In the genomic region with DNA sequence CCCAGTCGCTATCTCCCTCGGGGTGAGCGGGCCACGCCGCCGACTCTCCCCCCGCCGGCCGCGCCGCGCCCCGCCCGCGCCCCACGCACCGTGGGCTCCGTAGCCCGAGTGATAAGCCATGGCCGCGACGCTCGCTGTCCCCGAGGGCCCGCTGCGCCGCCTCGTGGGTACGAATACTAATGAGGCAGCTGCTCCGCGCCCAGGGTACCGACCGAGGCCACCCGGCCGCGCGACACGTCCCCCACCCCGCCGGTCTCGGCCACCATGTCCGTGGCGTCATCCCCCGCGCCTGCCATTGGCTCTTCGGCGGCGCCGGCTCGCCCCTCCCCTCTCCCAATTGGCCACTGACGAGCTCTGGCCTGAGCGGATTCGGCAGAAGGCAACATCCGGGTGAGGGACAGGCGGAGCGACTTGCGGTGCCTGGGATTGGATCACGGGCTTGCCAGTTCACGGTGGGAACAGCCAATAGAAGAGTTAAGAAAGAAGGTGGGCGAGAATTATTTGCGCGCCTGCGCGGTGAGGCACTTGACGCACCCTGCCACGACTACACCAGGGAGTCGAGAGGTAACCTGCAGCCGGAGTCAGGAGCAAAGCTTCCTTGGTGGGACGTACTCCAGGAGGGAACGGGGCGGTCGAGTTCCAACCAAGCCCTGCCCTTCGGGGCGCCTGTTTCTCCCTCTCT, we compare ENCODE assay signal across 8 cellular contexts. TPM values are rescaled to one million over a fixed set of nuclear protein-coding genes. Genes with fewer than 3 reads are reported as not detected.
DNase-seq lines count a peak whose midpoint lies in the region; ATAC-seq and TF ChIP-seq lines count a peak whose summit lies in the region.

TSS of gene YIF1A (minus strand) at position 278 of the 682 bp plus-strand sequence. CDS start at position 120, 158 bp downstream.

- DNase-seq in GF-D8 (lab: John Stamatoyannopoulos, UW) (peak; percentile 96), HEK293T (ENCODE audit: extremely low spot score) (peak; percentile 99), MV-4-11 (lab: John Stamatoyannopoulos, UW) (peak; percentile 99), SK-MEL-5 (ENCODE audit: low read depth, low spot score) (peak; percentile 98), foreskin keratinocyte (peak; percentile 99 to 100), neural progenitor cell (ENCODE audit: low spot score) (peak; percentile 99), stromal cell of bone marrow (ENCODE audit: low read depth) (peak; percentile 99)
- peak; percentile 99 for DNase-seq in activated naive CD4-positive, alpha-beta T cell treated with Interleukin-2 at 50 U/mL for 16 hours

- H3K27ac ChIP-seq in foreskin keratinocyte (peak within 1 kb of the TSS; percentile 75), neural progenitor cell (peak within 1 kb of the TSS; percentile 27)

- TF ChIP-seq CTCF in foreskin keratinocyte (conservative IDR thresholded peaks at IDR 0.05) (no peak), neural progenitor cell (IDR thresholded peaks at IDR 0.05) (peak; percentile 15)

- H3K4me3 Mint-ChIP-seq in neural progenitor cell, result peak within 1 kb of the TSS; percentile 98

- peaks cover 38% of the 10 kb centered on the region for H3K4me1 Mint-ChIP-seq in neural progenitor cell

- H3K9me3 Mint-ChIP-seq in neural progenitor cell, result peaks cover 5% of the 10 kb centered on the region

- CTCF ChIA-PET in HEK293T (lab: Yijun Ruan, JAX), result interaction anchor here (0.6 to 2.6 kb wide), 6 partner anchors 11 to 62 kb away, joined by 3 to 11 read pairs (median 4); no protein-coding TSS in a partner anchor

- peak within 1 kb of the TSS; percentile 96 for H3K27ac Mint-ChIP-seq in neural progenitor cell

- H3K27me3 ChIP-seq in foreskin keratinocyte (peaks cover 35% of the 10 kb centered on the region), neural progenitor cell (peaks cover 44% of the 10 kb centered on the region)

- peaks cover 37% of the 10 kb centered on the region for H4K20me1 ChIP-seq in neural progenitor cell (ENCODE audit: low read depth)

- H3K9me3 ChIP-seq in neural progenitor cell (ENCODE audit: low read depth), result no peaks in the 10 kb centered on the region

- ATAC-seq in foreskin keratinocyte, result peak; percentile 91

- H3K36me3 Mint-ChIP-seq in neural progenitor cell, result no peaks in the 10 kb centered on the region

- peaks cover 19% of the 10 kb centered on the region for H3F3A ChIP-seq in neural progenitor cell (ENCODE audit: low read depth)

- H2AFZ ChIP-seq in neural progenitor cell (replicated peaks), result peak within 1 kb of the TSS; percentile 79

- peaks cover 8% of the 10 kb centered on the region for H3K79me2 ChIP-seq in neural progenitor cell (ENCODE audit: low read depth)

- H3K27me3 Mint-ChIP-seq in neural progenitor cell (ENCODE audit: insufficient read depth, low read depth), result peaks cover 39% of the 10 kb centered on the region

- POLR2A ChIA-PET in HEK293T (lab: Yijun Ruan, JAX), result interaction anchor here (0.6 to 4.3 kb wide), 31 partner anchors 8 to 1177 kb away, joined by 3 to 36 read pairs (median 5); partner anchors contain the start of genes B4GAT1, CNIH2, DPP3 and MRPL11

- H3K4me3 ChIP-seq in neural progenitor cell, result peak within 1 kb of the TSS; percentile 81

- in situ Hi-C loops in SK-MEL-5 (cut with HindIII; ENCODE audit: low pct_unique_long_range_greater_than_20kb, low sequenced_read_pairs), result no loop called here

- H3K4me2 ChIP-seq in neural progenitor cell, result peak within 1 kb of the TSS; percentile 80

- no peaks in the 10 kb centered on the region for H3K36me3 ChIP-seq in neural progenitor cell

- H3K4me1 ChIP-seq in foreskin keratinocyte, result no peaks in the 10 kb centered on the region
- H3K4me1 ChIP-seq in neural progenitor cell, result peaks cover 5% of the 10 kb centered on the region

- H3K9ac ChIP-seq in neural progenitor cell, result peak within 1 kb of the TSS; percentile 67

TF ChIP-seq in HEK293T, 16 proteins besides CTCF, POLR2A, EP300 and RAD21:
- no peak for TF ChIP-seq HDGF (IDR thresholded peaks at IDR 0.05; ENCODE audit: borderline replicate concordance)
- peak; percentile 99 for TF ChIP-seq PKNOX1 (IDR thresholded peaks at IDR 0.05)
- peak; percentile 58 for TF ChIP-seq ELF4 (IDR thresholded peaks at IDR 0.05)
- TF ChIP-seq LEF1 (IDR thresholded peaks at IDR 0.05; ENCODE audit: borderline replicate concordance), result no peak

RNA-seq across cellular contexts. Expression of gene YIF1A, which starts in this region (rescaled TPM):
- 178 and 183 TPM in 2 replicates for total RNA-seq in SK-MEL-5 (2014; rRNA removed; shearing (Covaris generic))
- 136 and 168 TPM in 2 replicates for polyA plus RNA-seq in SK-MEL-5 (2015; cell fraction: cytosol; rRNA removed)
- 86.6 and 97.3 TPM in 2 replicates for polyA plus RNA-seq in SK-MEL-5 (2015; cell fraction: nucleus; rRNA removed)
- total RNA-seq in foreskin keratinocyte, result 132 and 155 TPM in 2 replicates
- 142 and 172 TPM in 2 replicates for polyA plus RNA-seq in foreskin keratinocyte
- 19.0 and 41.0 TPM in 2 replicates for total RNA-seq in neural progenitor cell (ENCODE audit: low replicate concordance)

Comparison
In these comparisons a context has a peak if more than half of its experiments do, and no peak if none do; other contexts are left out.
1. Peak in every context shown above with its lines: DNase-seq, ATAC-seq, H3K4me3 ChIP-seq and H3K27ac ChIP-seq.